In the genomic region with DNA sequence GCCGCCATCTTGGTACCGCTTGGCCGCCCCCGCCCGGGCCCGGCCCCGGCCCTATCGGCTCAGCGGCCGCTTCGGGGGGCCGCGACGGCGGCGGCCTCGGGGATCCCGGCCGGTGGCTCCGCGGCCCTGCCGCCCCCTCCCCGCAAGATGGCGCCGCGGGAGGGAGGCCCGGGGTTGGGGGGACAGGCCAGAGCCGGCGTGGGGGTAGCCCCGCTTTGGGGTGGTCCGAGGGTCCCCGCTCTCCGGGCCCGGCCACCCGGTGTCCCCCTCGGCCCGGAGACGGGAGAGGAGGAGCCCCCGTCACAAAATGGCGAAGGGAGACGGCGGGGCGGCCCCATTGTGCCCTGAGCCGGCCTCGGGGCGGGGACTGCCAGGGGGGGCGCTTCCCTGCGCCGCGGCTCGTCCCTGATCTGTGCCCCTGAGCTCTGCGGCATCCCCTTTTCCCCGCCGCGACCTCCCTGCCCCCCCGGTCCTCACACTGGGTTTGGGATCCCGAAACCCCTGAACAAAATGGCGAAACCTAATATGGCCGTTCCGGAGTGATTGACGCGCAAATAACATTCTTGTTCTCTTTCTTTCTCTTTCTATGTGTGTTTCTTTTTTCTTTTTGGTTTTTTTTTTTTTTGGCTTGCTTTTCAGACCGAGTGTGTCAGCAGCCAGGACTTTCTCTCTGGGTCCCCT, we compare ENCODE assay signal across 8 cellular contexts. TPM values are rescaled to one million over a fixed set of nuclear protein-coding genes. Genes with fewer than 3 reads are reported as not detected.
DNase-seq lines count a peak whose midpoint lies in the region; ATAC-seq and TF ChIP-seq lines count a peak whose summit lies in the region.

No MANE protein-coding gene starts in this region.

- TF ChIP-seq RAD21 in liver (IDR thresholded peaks at IDR 0.05), result no peak

- TF ChIP-seq CTCF in WI38 (IDR thresholded peaks at IDR 0.05; ENCODE audit: low read depth, low read length), result no peak
- no peak for TF ChIP-seq CTCF in liver (IDR thresholded peaks at IDR 0.05; ENCODE audit: low read depth, low read length, missing input control)

- peak overlapping the region; percentile 80 to 97 for H3K27ac ChIP-seq in liver (ENCODE audit: low read depth in 1 of 2, low read length in 2 of 2)

- H3K9me3 ChIP-seq in liver (ENCODE audit: control insufficient read depth in 4 of 4, low read length in 3 of 4), result no peaks in the 10 kb centered on the region

- H3K4me1 ChIP-seq in liver (ENCODE audit: control insufficient read depth in 4 of 4, insufficient read depth in 4 of 4, low read length in 3 of 4), result peaks cover 10 to 38% (median 35%) of the 10 kb centered on the region in 4 donors

- peak overlapping the region; percentile 62 to 86 for H3K9ac ChIP-seq in liver (ENCODE audit: low read depth in 1 of 2, low read length in 2 of 2)

- no peaks in the 10 kb centered on the region for H3K27me3 ChIP-seq in liver (ENCODE audit: control insufficient read depth in 4 of 4, insufficient read depth in 4 of 4, low read length in 3 of 4)

- peak; percentile 26 for TF ChIP-seq POLR2A in GM18951 (IDR thresholded peaks at IDR 0.05; ENCODE audit: extremely low read depth, insufficient read depth, insufficient read length)

- DNase-seq in Ammon's horn (ENCODE audit: low spot score) (peak; percentile 23), epidermal melanocyte (ENCODE audit: insufficient read length, low spot score) (no peak)
- peak; percentile 63 for DNase-seq in central memory CD4-positive, alpha-beta T cell
- peak; percentile 14 to 37 (median 15) for DNase-seq in stimulated activated CD4-positive, alpha-beta T cell treated with anti-CD3 and anti-CD28 coated beads, TNF-alpha, amount 100 ng/mL, for 4 hours (ENCODE audit: low read depth in 3 of 3)

- whole genome bisulfite sequencing in liver, result under 1% methylated on average over 63 of the region's 63 CpGs

- peak; percentile 3 for ATAC-seq in HG03565 (IDR thresholded peaks at IDR 0.05; ENCODE audit: unreplicated experiment)

- peaks cover 0 to 2% (median under 1%) of the 10 kb centered on the region in 4 donors for H3K36me3 ChIP-seq in liver (ENCODE audit: control insufficient read depth in 4 of 4, insufficient read depth in 3 of 4, low read depth in 1 of 4, low read length in 3 of 4)

- in situ Hi-C loops in GM18951 (cut with MboI; ENCODE audit: low sequenced_read_pairs, unreplicated experiment), result no loop called here

- H3K4me3 ChIP-seq in WI38 (ENCODE audit: low read depth, low read length) (peak overlapping the region; percentile 95), liver (ENCODE audit: low read depth in 1 of 3, low read length in 3 of 3) (peak overlapping the region; percentile 84 to 90 (median 87))

TF ChIP-seq in liver, 16 proteins besides CTCF, POLR2A, EP300 and RAD21:
- TF ChIP-seq MAX (IDR thresholded peaks at IDR 0.05) (no peak), YY1 (IDR thresholded peaks at IDR 0.05) (peak; percentile 93)

RNA-seq across cellular contexts. Expression of gene HAPSTR1, which starts 1.0 kb away (rescaled TPM):
- total RNA-seq in liver, result 10 to 100 TPM; 26.3 to 46.5 TPM
- polyA plus RNA-seq in liver, result 1 to 10 TPM; 6.5 to 9.1 TPM
